Comparison of ENCODE assay signal across 2 cellular contexts in genomic region chr11:26977209-26977608, GRCh38. TPM values are rescaled to one million over a fixed set of nuclear protein-coding genes. Genes with fewer than 3 reads are reported as not detected.
"Had no signal": no experiment of that assay in that cellular context is flagged by ENCODE, and none has a peak within 500 bp of the region (broad histone marks: within the 10 kb centered on the region; RNA-seq: fewer than 3 reads in every experiment).

No MANE protein-coding gene starts in this region.

RNA-seq across cellular contexts. Expression of gene FIBIN, which starts 16.7 kb away (rescaled TPM):
- total RNA-seq: lung microvascular endothelial cell; naive thymus-derived CD8-positive, alpha-beta T cell had no signal
- polyA plus RNA-seq: naive thymus-derived CD8-positive, alpha-beta T cell had no signal
